Comparison of ENCODE assay signal across 1 cellular context in the genomic region with DNA sequence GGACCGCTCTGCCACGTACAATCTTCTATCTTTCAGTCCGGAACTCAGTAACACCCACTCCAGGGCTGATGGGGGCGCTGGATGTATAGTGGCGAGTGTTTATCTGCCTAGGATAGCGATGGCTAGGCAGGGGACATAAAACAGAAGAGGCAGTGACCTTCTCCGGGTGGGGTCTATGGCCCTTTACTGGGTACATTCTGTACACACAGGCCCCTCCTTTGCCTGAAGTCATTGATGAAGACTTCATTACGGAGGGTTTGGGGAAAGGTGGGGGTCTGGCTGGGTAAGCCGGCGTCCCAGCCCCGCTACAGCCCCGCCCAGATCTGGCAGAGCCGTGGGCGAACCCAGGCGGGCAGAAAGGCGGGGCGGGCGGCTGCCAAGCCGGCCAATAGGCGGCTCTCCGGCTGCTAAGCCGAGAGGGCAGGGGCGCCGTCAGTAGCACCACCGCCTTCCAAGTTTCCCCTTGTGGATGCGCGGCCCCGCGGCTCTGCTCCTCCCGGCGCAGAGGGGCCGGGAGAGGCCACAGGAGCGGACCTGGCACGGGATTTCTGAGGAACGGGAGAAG.
TF ChIP-seq lines count a peak whose summit lies in the region.

A gene with protein sequence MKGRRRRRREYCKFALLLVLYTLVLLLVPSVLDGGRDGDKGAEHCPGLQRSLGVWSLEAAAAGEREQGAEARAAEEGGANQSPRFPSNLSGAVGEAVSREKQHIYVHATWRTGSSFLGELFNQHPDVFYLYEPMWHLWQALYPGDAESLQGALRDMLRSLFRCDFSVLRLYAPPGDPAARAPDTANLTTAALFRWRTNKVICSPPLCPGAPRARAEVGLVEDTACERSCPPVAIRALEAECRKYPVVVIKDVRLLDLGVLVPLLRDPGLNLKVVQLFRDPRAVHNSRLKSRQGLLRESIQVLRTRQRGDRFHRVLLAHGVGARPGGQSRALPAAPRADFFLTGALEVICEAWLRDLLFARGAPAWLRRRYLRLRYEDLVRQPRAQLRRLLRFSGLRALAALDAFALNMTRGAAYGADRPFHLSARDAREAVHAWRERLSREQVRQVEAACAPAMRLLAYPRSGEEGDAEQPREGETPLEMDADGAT (plus strand): TSS at position 435 of the 565 bp plus-strand sequence. CDS start 167 bp downstream, outside the sequence.

TF ChIP-seq in IMR-90, 13 proteins besides CTCF, POLR2A, EP300 and RAD21:
- no peak for TF ChIP-seq MAZ (IDR thresholded peaks at IDR 0.05; ENCODE audit: borderline replicate concordance, low read depth, low read length)
